In genomic region chr17:67475161-67475887, GRCh38 we compare ENCODE assay signal across 7 cellular contexts.
DNase-seq lines count a peak whose midpoint lies in the region; ATAC-seq, FAIRE-seq and TF ChIP-seq lines count a peak whose summit lies in the region.

No MANE protein-coding gene starts in this region.

- peaks cover 37 to 85% (median 65%) of the 10 kb centered on the region in 7 donors for H3K4me1 Mint-ChIP-seq in naive thymus-derived CD4-positive, alpha-beta T cell
- H3K4me1 Mint-ChIP-seq in stimulated activated effector memory CD8-positive, alpha-beta T cell treated with anti-CD3 and anti-CD28 coated beads, Interleukin-12 subunit alpha, Interleukin-12 subunit beta, amount 100 ng/mL, for 72 hours = peaks cover 57% of the 10 kb centered on the region

- H3K79me2 ChIP-seq in OCI-LY7 (ENCODE audit: insufficient read depth, low read depth, low read length) = no peaks in the 10 kb centered on the region

- FAIRE-seq in GM12892 (lab: Jason Lieb, UNC) = peak; percentile 91

- no peak overlapping the region for H3K27ac ChIP-seq in OCI-LY7 (ENCODE audit: low read depth, low read length, poor library complexity, severe bottlenecking)
- peak overlapping the region; percentile 77 for H3K27ac ChIP-seq in naive thymus-derived CD4-positive, alpha-beta T cell (ENCODE audit: low read depth, low read length)

- peaks cover 0 to 6% (median 0%) of the 10 kb centered on the region in 11 donors for H3K9me3 Mint-ChIP-seq in naive thymus-derived CD4-positive, alpha-beta T cell
- H3K9me3 Mint-ChIP-seq in stimulated activated effector memory CD8-positive, alpha-beta T cell treated with anti-CD3 and anti-CD28 coated beads, Interleukin-12 subunit alpha, Interleukin-12 subunit beta, amount 100 ng/mL, for 72 hours = no peaks in the 10 kb centered on the region

- no peaks in the 10 kb centered on the region for H3K36me3 ChIP-seq in OCI-LY7 (ENCODE audit: insufficient read depth, low read length)
- no peaks in the 10 kb centered on the region for H3K36me3 ChIP-seq in naive thymus-derived CD4-positive, alpha-beta T cell (ENCODE audit: control insufficient read depth in 2 of 3, insufficient read depth in 3 of 3, low read length in 3 of 3)

- H3K36me3 Mint-ChIP-seq in naive thymus-derived CD4-positive, alpha-beta T cell = peaks cover 0 to 8% (median 5%) of the 10 kb centered on the region in 5 donors
- peaks cover 6% of the 10 kb centered on the region for H3K36me3 Mint-ChIP-seq in stimulated activated effector memory CD8-positive, alpha-beta T cell treated with anti-CD3 and anti-CD28 coated beads, Interleukin-12 subunit alpha, Interleukin-12 subunit beta, amount 100 ng/mL, for 72 hours

- CTCF ChIA-PET in OCI-LY7 (lab: Charles Lee; ENCODE audit: unreplicated experiment) = interaction anchor here (2.3 kb wide), 1 partner anchor 96 kb away, joined by 17 read pairs; no protein-coding TSS in a partner anchor
- CTCF ChIA-PET in naive thymus-derived CD4-positive, alpha-beta T cell (lab: Charles Lee) = interaction anchor here (0.6 to 8.4 kb wide), 29 partner anchors 8 to 213 kb away, joined by 3 to 180 read pairs (median 5); partner anchors contain the start of gene PITPNC1

- TF ChIP-seq CTCF in OCI-LY7 (conservative IDR thresholded peaks at IDR 0.05; ENCODE audit: low read length) = peak; percentile 98

- H3K9me3 ChIP-seq in OCI-LY7 (ENCODE audit: low read length) = peaks cover 10% of the 10 kb centered on the region; the same call in 1 of the 2 replicates
- no peaks in the 10 kb centered on the region for H3K9me3 ChIP-seq in naive thymus-derived CD4-positive, alpha-beta T cell (ENCODE audit: control insufficient read depth in 2 of 3, low read length in 3 of 3)

- H3K4me3 ChIP-seq in OCI-LY7 (ENCODE audit: low read depth, low read length, poor library complexity, severe bottlenecking) = no peak overlapping the region
- H3K4me3 ChIP-seq in naive thymus-derived CD4-positive, alpha-beta T cell (ENCODE audit: low read length) = peak overlapping the region; percentile 22

- in situ Hi-C loops in KBM-7 (cut with MboI; ENCODE audit: low pct_unique_long_range_greater_than_20kb, low sequenced_read_pairs) = no loop called here

- BruUV-seq in OCI-LY7 (replicated peaks; lab: Mats Ljungman, UMichigan) = no TSS peak

- DNase-seq in GM12892 (ENCODE audit: insufficient read length) (peak; percentile 45), KBM-7 (peak; percentile 88), OCI-LY7 (ENCODE audit: low spot score) (peak; percentile 85)
- peak; percentile 89 for DNase-seq in activated T-cell treated with anti-CD3 and anti-CD28 coated beads, Interleukin-2, amount 50 U/mL, for 1 hour
- DNase-seq in naive thymus-derived CD4-positive, alpha-beta T cell = peak; percentile 66 to 89 (median 86)
- DNase-seq in stimulated activated effector memory CD8-positive, alpha-beta T cell treated with anti-CD3 and anti-CD28 coated beads, Interleukin-12 subunit alpha, Interleukin-12 subunit beta, amount 100 ng/mL, for 72 hours (ENCODE audit: low spot score in 2 of 2) = peak; percentile 74 to 88

- intact Hi-C loops in OCI-LY7 (cut with micrococcal nuclease; ENCODE audit: unreplicated experiment) = loop anchor here (1.0 to 5.0 kb wide), 4 partner anchors 88 to 212 kb away; no protein-coding TSS in a partner anchor
- intact Hi-C loops in naive thymus-derived CD4-positive, alpha-beta T cell (cut with micrococcal nuclease) = loop anchor here (1.0 to 5.0 kb wide), 14 partner anchors 9 to 242 kb away; partner anchors contain the start of gene NOL11 (in 1 of the 2)

- H3K4me3 Mint-ChIP-seq in naive thymus-derived CD4-positive, alpha-beta T cell = peak overlapping the region; percentile 60 to 88 (median 84)
- H3K4me3 Mint-ChIP-seq in stimulated activated effector memory CD8-positive, alpha-beta T cell treated with anti-CD3 and anti-CD28 coated beads, Interleukin-12 subunit alpha, Interleukin-12 subunit beta, amount 100 ng/mL, for 72 hours = peak overlapping the region; percentile 65

- POLR2A ChIA-PET in OCI-LY7 (lab: Charles Lee) = interaction anchor here (0.7 to 1.6 kb wide), 4 partner anchors 22 to 99 kb away, joined by 4 to 5 read pairs (median 4); no protein-coding TSS in a partner anchor
- POLR2A ChIA-PET in naive thymus-derived CD4-positive, alpha-beta T cell (lab: Charles Lee) = interaction anchor here (0.7 to 8.8 kb wide), 21 partner anchors 8 to 116 kb away, joined by 3 to 176 read pairs (median 6); partner anchors contain the start of gene PITPNC1

- H3K27me3 ChIP-seq in naive thymus-derived CD4-positive, alpha-beta T cell (ENCODE audit: control insufficient read depth in 2 of 2, insufficient read depth in 2 of 2, low read length in 2 of 2) = no peaks in the 10 kb centered on the region

- H3K4me1 ChIP-seq in OCI-LY7 (ENCODE audit: insufficient read depth, low read length, poor library complexity, severe bottlenecking) = peaks cover 18% of the 10 kb centered on the region
- peaks cover 44 to 54% of the 10 kb centered on the region in 2 donors for H3K4me1 ChIP-seq in naive thymus-derived CD4-positive, alpha-beta T cell (ENCODE audit: control insufficient read depth in 2 of 2, insufficient read depth in 2 of 2, low read length in 2 of 2)

- ATAC-seq in esophagus mucosa = peak; percentile 81
- ATAC-seq in naive thymus-derived CD4-positive, alpha-beta T cell = peak; percentile 93
- peak; percentile 83 for ATAC-seq in stimulated activated effector memory CD8-positive, alpha-beta T cell treated with anti-CD3 and anti-CD28 coated beads, Interleukin-12 subunit alpha, Interleukin-12 subunit beta, amount 100 ng/mL, for 72 hours

- TF ChIP-seq POLR2A in GM12892 (IDR thresholded peaks at IDR 0.05; ENCODE audit: low read depth, low read length) = no peak

- no peak overlapping the region for H2AFZ ChIP-seq in OCI-LY7 (ENCODE audit: low read length)

- no peaks in the 10 kb centered on the region for H3K9me2 ChIP-seq in OCI-LY7 (ENCODE audit: insufficient read depth, low read length)

- peak overlapping the region; percentile 90 to 99 (median 98) for H3K27ac Mint-ChIP-seq in naive thymus-derived CD4-positive, alpha-beta T cell
- H3K27ac Mint-ChIP-seq in stimulated activated effector memory CD8-positive, alpha-beta T cell treated with anti-CD3 and anti-CD28 coated beads, Interleukin-12 subunit alpha, Interleukin-12 subunit beta, amount 100 ng/mL, for 72 hours = peak overlapping the region; percentile 91

- no peaks in the 10 kb centered on the region for H3K27me3 Mint-ChIP-seq in naive thymus-derived CD4-positive, alpha-beta T cell

- H3K4me2 ChIP-seq in OCI-LY7 (ENCODE audit: low read length) = peak overlapping the region; percentile 11; the same call in 1 of the 2 replicates

- no peaks in the 10 kb centered on the region for H4K20me1 ChIP-seq in OCI-LY7 (ENCODE audit: insufficient read depth, low read length)
